29 cellular contexts compared by ENCODE assay signal in the genomic region with DNA sequence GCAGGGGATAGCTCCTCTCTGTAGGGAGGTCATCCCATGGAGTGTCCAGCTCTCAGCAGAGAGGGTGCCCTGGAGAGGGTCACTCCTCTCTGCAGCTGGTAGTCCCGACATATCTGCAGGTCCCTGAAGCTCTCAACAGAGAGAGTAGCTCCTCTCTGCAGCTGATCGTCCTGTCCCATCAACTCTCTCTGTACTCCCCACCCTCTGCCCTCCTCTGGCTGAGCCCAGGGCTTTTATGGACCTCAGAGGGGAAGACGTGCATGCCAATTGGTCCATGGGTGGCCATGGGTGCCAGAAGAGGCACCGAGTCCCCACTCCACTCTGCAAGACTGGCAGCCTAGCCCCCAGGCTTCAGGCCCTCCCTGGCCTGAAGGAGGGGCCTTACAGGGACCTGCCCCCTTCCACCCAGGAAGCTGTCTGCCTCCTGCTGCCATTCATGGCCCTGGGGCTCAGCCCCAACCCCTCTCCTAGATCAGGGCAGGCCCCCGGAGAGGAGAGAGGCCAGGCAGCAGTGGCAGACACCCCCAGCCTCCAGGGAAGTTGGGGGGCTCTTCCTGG.
"Had no signal": no experiment of that assay in that cellular context is flagged by ENCODE, and none has a peak within 500 bp of the region (broad histone marks: within the 10 kb centered on the region; RNA-seq: fewer than 3 reads in every experiment).

No MANE protein-coding gene starts in this region.

- H3K4me3 ChIP-seq: ascending aorta, cardiac muscle cell, coronary artery, dorsolateral prefrontal cortex, gastroesophageal sphincter, right atrium auricular region, spleen, thoracic aorta, uterus had no signal

- H3K9me3 ChIP-seq: ascending aorta, gastroesophageal sphincter, right atrium auricular region, spleen, thoracic aorta, uterus had no signal

- H3K4me3 Mint-ChIP-seq: activated naive CD4-positive, alpha-beta T cell treated with anti-CD3 and anti-CD28 coated beads for 36 hours; activated naive CD8-positive, alpha-beta T cell treated with anti-CD3 and anti-CD28 coated beads for 36 hours; activated T-helper 1 cell treated with anti-CD3 and anti-CD28 coated beads, Interleukin-12 subunit alpha, Interleukin-12 subunit beta, Interleukin-2, Interleukin-4 antibody, amounts not matched to agents 30 ng/mL and 10 ng/mL and 1 ng/mL, durations not matched to agents 14 hours and 24 hours and 36 hours; mesothelial cell of epicardium; naive B cell; T-cell had no signal

- H3K36me3 ChIP-seq: ascending aorta, cardiac muscle cell, gastroesophageal sphincter, right atrium auricular region, spleen, thoracic aorta, uterus had no signal

- H3K27ac ChIP-seq: ascending aorta, cardiac muscle cell, coronary artery, dorsolateral prefrontal cortex, gastroesophageal sphincter, right atrium auricular region, spleen, thoracic aorta, uterus had no signal

- H3K4me1 Mint-ChIP-seq: naive B cell had no signal

- H3K27me3 ChIP-seq: ascending aorta, cardiac muscle cell, dorsolateral prefrontal cortex, right atrium auricular region, spleen, uterus had no signal

- H3K4me1 ChIP-seq: ascending aorta, gastroesophageal sphincter, right atrium auricular region, uterus had no signal

- H3K9me3 Mint-ChIP-seq: activated naive CD4-positive, alpha-beta T cell treated with anti-CD3 and anti-CD28 coated beads for 36 hours; activated naive CD8-positive, alpha-beta T cell treated with anti-CD3 and anti-CD28 coated beads for 36 hours; activated T-helper 1 cell treated with anti-CD3 and anti-CD28 coated beads, Interleukin-12 subunit alpha, Interleukin-12 subunit beta, Interleukin-2, Interleukin-4 antibody, amounts not matched to agents 30 ng/mL and 10 ng/mL and 1 ng/mL, durations not matched to agents 14 hours and 24 hours and 36 hours; naive B cell; T-cell had no signal

- DNase-seq: activated CD4-positive, alpha-beta T cell treated with anti-CD3 and anti-CD28 coated beads for 4 hours; activated CD4-positive, alpha-beta T cell treated with anti-CD3 and anti-CD28 coated beads, Interleukin-2, amount 50 U/mL, for 4 hours; activated CD4-positive, CD25-positive, alpha-beta regulatory T cell; activated CD8-positive, alpha-beta memory T cell treated with anti-CD3 and anti-CD28 coated beads for 24 hours; activated effector memory CD4-positive, alpha-beta T cell treated with anti-CD3 and anti-CD28 coated beads, Interleukin-2, amount 50 U/mL, for 16 hours; activated naive CD4-positive, alpha-beta T cell treated with anti-CD3 and anti-CD28 coated beads for 36 hours; activated naive CD8-positive, alpha-beta T cell treated with anti-CD3 and anti-CD28 coated beads for 36 hours; activated T-cell treated with anti-CD3 and anti-CD28 coated beads, Interleukin-2, amount 50 U/mL, for 1 hour; dorsolateral prefrontal cortex; effector memory CD4-positive, alpha-beta T cell; hippocampal formation; left cardiac atrium; mammary epithelial cell; naive B cell; occipital lobe; spleen; stimulated activated naive CD4-positive, alpha-beta T cell treated with Interleukin-2 at 50 U/mL for 16 hours; T-cell; trophoblast cell; uterus had no signal

- ATAC-seq: gastroesophageal sphincter, T-cell had no signal

- H3K27ac Mint-ChIP-seq: activated naive CD4-positive, alpha-beta T cell treated with anti-CD3 and anti-CD28 coated beads for 36 hours; activated T-helper 1 cell treated with anti-CD3 and anti-CD28 coated beads, Interleukin-12 subunit alpha, Interleukin-12 subunit beta, Interleukin-2, Interleukin-4 antibody, amounts not matched to agents 30 ng/mL and 10 ng/mL and 1 ng/mL, durations not matched to agents 14 hours and 24 hours and 36 hours; mesothelial cell of epicardium; naive B cell; T-cell had no signal

- H3K36me3 Mint-ChIP-seq: activated naive CD8-positive, alpha-beta T cell treated with anti-CD3 and anti-CD28 coated beads for 36 hours; brain; mesothelial cell of epicardium; naive B cell; T-cell had no signal
